7 cellular contexts compared by ENCODE assay signal in genomic region chr9:23408874-23409273, GRCh38.
"Had no signal": no experiment of that assay in that cellular context is flagged by ENCODE, and none has a peak within 500 bp of the region (broad histone marks: within the 10 kb centered on the region; RNA-seq: fewer than 3 reads in every experiment).

No MANE protein-coding gene starts in this region.

- DNase-seq: GM23248, GOT3, H9, HCEC 1CT, KBM-7 had no signal

- H3K9ac ChIP-seq: GM23248 had no signal

- H3K27ac ChIP-seq: GM23248 had no signal

- H3K4me3 ChIP-seq: GM23248 had no signal

- FAIRE-seq: H54, HTR-8/SVneo had no signal

- H2AFZ ChIP-seq: GM23248 had no signal
